Comparison of ENCODE assay signal across 13 cellular contexts in the genomic region with DNA sequence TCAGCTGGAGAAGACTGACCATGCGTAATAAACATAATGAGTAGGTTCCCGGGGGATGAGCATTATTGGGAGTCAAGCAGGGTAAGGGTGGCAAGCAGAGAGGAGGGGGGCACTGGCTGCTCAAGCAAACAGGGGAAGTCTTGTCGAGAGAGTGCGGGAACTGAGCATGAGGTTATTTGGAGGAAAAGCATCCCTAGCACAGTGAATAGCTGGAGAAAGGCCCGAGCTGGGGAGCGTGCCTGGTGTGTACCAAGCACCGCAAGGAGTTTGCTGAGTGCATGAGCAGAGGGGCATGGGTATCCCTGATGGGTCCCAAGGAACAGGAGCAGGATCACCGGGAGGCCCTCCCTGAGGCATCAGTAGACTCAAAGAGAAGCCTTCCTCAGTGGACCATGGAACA. TPM values are rescaled to one million over a fixed set of nuclear protein-coding genes. Genes with fewer than 3 reads are reported as not detected.
DNase-seq lines count a peak whose midpoint lies in the region; ATAC-seq lines count a peak whose summit lies in the region.
"Had no signal": no experiment of that assay in that cellular context is flagged by ENCODE, and none has a peak within 500 bp of the region (broad histone marks: within the 10 kb centered on the region; RNA-seq: fewer than 3 reads in every experiment).

No MANE protein-coding gene starts in this region.

- POLR2A ChIA-PET in activated CD4-positive, alpha-beta T cell treated with anti-CD3 and anti-CD28 coated beads for 36 hours (lab: Charles Lee) = no interaction called here
- POLR2A ChIA-PET in T-cell (lab: Charles Lee) = interaction anchor here (0.5 to 1.3 kb wide), 3 partner anchors 10 to 336 kb away, joined by 3 to 12 read pairs (median 3); no protein-coding TSS in a partner anchor

- peak overlapping the region; percentile 19 for H3K4me3 Mint-ChIP-seq in activated CD4-positive, alpha-beta T cell treated with anti-CD3 and anti-CD28 coated beads for 36 hours
- peak overlapping the region in 2 of 3 donors; percentile 37 to 40 for H3K4me3 Mint-ChIP-seq in T-cell
- peak overlapping the region; percentile 48 to 68 for H3K4me3 Mint-ChIP-seq in effector memory CD8-positive, alpha-beta T cell

- CTCF ChIA-PET in activated CD4-positive, alpha-beta T cell treated with anti-CD3 and anti-CD28 coated beads for 36 hours (lab: Charles Lee) = no interaction called here
- CTCF ChIA-PET in T-cell (lab: Charles Lee) = interaction anchor here in 1 of 2 donors (0.9 to 1.4 kb wide), 4 partner anchors 22 to 39 kb away, joined by 3 to 4 read pairs (median 4); no protein-coding TSS in a partner anchor

- intact Hi-C loops in activated CD4-positive, alpha-beta T cell treated with anti-CD3 and anti-CD28 coated beads for 36 hours (cut with DNase I, micrococcal nuclease) = no loop called here

- H3K36me3 Mint-ChIP-seq in activated CD4-positive, alpha-beta T cell treated with anti-CD3 and anti-CD28 coated beads for 36 hours (ENCODE audit: low read depth) = peaks cover 7% of the 10 kb centered on the region
- peaks cover 8% of the 10 kb centered on the region for H3K36me3 Mint-ChIP-seq in T-cell
- peaks cover 13% of the 10 kb centered on the region for H3K36me3 Mint-ChIP-seq in effector memory CD8-positive, alpha-beta T cell (ENCODE audit: insufficient read depth)

- H3K27me3 Mint-ChIP-seq in activated CD4-positive, alpha-beta T cell treated with anti-CD3 and anti-CD28 coated beads for 36 hours = no peaks in the 10 kb centered on the region
- no peaks in the 10 kb centered on the region for H3K27me3 Mint-ChIP-seq in T-cell
- no peaks in the 10 kb centered on the region for H3K27me3 Mint-ChIP-seq in effector memory CD8-positive, alpha-beta T cell

- H3K27ac Mint-ChIP-seq in activated CD4-positive, alpha-beta T cell treated with anti-CD3 and anti-CD28 coated beads for 36 hours = peak overlapping the region; percentile 89
- H3K27ac Mint-ChIP-seq in T-cell = peak overlapping the region; percentile 58 to 88
- H3K27ac Mint-ChIP-seq in effector memory CD8-positive, alpha-beta T cell = peak overlapping the region; percentile 80 to 92

- no peak for DNase-seq in activated CD4-positive, alpha-beta T cell treated with anti-CD3 and anti-CD28 coated beads for 36 hours
- no peak for DNase-seq in activated CD4-positive, alpha-beta T cell treated with anti-CD3 and anti-CD28 coated beads, Interleukin-2, amount 50 U/mL, for 4 hours
- no peak for DNase-seq in T-cell
- DNase-seq in effector memory CD8-positive, alpha-beta T cell = no peak
- peak; percentile 80 for DNase-seq in pons (ENCODE audit: low spot score)
- DNase-seq in stimulated activated CD4-positive, alpha-beta T cell treated with anti-CD3 and anti-CD28 coated beads, Interleukin-15, amount 100 ng/mL, for 24 hours = no peak
- DNase-seq in stimulated activated CD4-positive, alpha-beta T cell treated with anti-CD3 and anti-CD28 coated beads, Interleukin-12 subunit alpha, Interleukin-12 subunit beta, amount 100 ng/mL, for 4 hours = no peak
- DNase-seq: NCI-H146; NCI-H526; stimulated activated CD4-positive, alpha-beta T cell treated with anti-CD3 and anti-CD28 coated beads, Interleukin-2, amount 100 ng/mL, for 24 hours; WERI-Rb-1 had no signal

- no peak for ATAC-seq in activated CD4-positive, alpha-beta T cell treated with anti-CD3 and anti-CD28 coated beads for 36 hours
- ATAC-seq in T-cell (replicated peaks in 1 of 4) (no peak), GM21737 (IDR thresholded peaks at IDR 0.05; ENCODE audit: unreplicated experiment) (no peak)
- ATAC-seq in effector memory CD8-positive, alpha-beta T cell (replicated peaks) = no peak
- ATAC-seq: Panc1 had no signal

- peaks cover 49% of the 10 kb centered on the region for H3K4me1 Mint-ChIP-seq in activated CD4-positive, alpha-beta T cell treated with anti-CD3 and anti-CD28 coated beads for 36 hours
- peaks cover 47 to 54% (median 52%) of the 10 kb centered on the region in 3 donors for H3K4me1 Mint-ChIP-seq in T-cell
- H3K4me1 Mint-ChIP-seq in effector memory CD8-positive, alpha-beta T cell (ENCODE audit: low read depth in 2 of 2) = peaks cover 28 to 40% of the 10 kb centered on the region in 2 donors

- H3K9me3 Mint-ChIP-seq in activated CD4-positive, alpha-beta T cell treated with anti-CD3 and anti-CD28 coated beads for 36 hours (ENCODE audit: low read depth) = no peaks in the 10 kb centered on the region
- H3K9me3 Mint-ChIP-seq in T-cell = no peaks in the 10 kb centered on the region
- no peaks in the 10 kb centered on the region for H3K9me3 Mint-ChIP-seq in effector memory CD8-positive, alpha-beta T cell

RNA-seq across cellular contexts. Expression of gene CYTH1, which starts 17.2 kb away (rescaled TPM):
- 100 to 1,000 TPM; 109 to 130 TPM for total RNA-seq in activated CD4-positive, alpha-beta T cell treated with anti-CD3 and anti-CD28 coated beads for 36 hours
- total RNA-seq in T-cell = 100 to 1,000 TPM; 357 to 509 (median 372) TPM
